8 cellular contexts compared by ENCODE assay signal in the genomic region with DNA sequence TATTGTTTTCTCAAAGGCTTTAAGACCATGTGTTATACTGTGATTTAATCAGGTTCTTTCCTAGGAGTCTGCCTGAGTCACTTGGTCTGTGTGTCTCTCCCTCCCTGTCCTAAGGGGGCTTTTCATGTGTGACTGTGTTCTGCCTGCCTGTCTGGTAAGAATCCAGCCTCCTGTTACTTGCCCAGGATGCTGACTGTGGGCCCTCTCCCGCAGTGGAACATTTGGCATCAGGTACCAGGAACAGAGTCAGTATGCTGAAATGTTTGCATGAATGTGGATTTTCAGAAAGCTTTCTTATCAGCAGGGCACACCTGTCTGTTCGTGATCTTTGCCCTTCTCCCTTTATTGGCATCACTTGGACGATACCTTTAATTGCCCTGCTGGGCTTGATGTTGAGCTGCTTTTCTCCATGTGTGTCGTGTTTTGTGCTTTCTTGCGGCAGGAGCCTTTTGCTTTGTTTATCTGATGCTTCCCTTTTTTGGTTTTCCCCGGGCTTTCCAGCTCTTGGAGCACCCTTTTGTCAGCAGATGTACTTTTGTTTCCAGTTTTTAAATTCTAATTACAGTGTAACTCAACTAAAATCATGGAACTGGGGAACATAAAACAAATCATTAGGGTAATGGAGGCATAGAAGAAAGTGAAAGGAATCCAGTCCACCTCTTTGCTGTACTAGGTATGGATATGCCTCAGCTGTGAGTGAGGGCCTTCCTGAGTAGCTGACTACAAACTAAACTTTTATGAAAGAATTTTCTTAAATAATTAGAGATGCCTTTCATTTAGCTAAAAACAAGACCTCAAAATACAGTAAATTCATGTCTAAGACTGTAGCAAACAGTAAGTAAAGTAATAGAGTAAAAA.
DNase-seq lines count a peak whose midpoint lies in the region; ATAC-seq lines count a peak whose summit lies in the region.

No MANE protein-coding gene starts in this region.

- H3K4me3 ChIP-seq in CD4-positive, CD25-positive, alpha-beta regulatory T cell (ENCODE audit: low read depth, low read length) = no peak overlapping the region
- H3K4me3 ChIP-seq in mucosa of stomach (ENCODE audit: low read length) = no peak overlapping the region

- H3K9me3 ChIP-seq in CD4-positive, CD25-positive, alpha-beta regulatory T cell (ENCODE audit: control insufficient read depth in 2 of 2, low read length in 2 of 2) = no peaks in the 10 kb centered on the region
- H3K9me3 ChIP-seq in mucosa of stomach (ENCODE audit: control insufficient read depth, low read length) = no peaks in the 10 kb centered on the region

- H3K27ac Mint-ChIP-seq in CD4-positive, CD25-positive, alpha-beta regulatory T cell = peak overlapping the region; percentile 16 to 89 (median 39)

- H3K27ac ChIP-seq in CD4-positive, CD25-positive, alpha-beta regulatory T cell (ENCODE audit: insufficient read depth, low read length, poor library complexity, severe bottlenecking) = no peak overlapping the region

- no peak overlapping the region for H3K4me3 Mint-ChIP-seq in CD4-positive, CD25-positive, alpha-beta regulatory T cell

- H3K4me1 Mint-ChIP-seq in CD4-positive, CD25-positive, alpha-beta regulatory T cell = peaks cover 5 to 28% (median 19%) of the 10 kb centered on the region in 4 donors

- H3K36me3 ChIP-seq in CD4-positive, CD25-positive, alpha-beta regulatory T cell (ENCODE audit: control insufficient read depth, insufficient read depth, low read length) = peaks cover 9% of the 10 kb centered on the region
- no peaks in the 10 kb centered on the region for H3K36me3 ChIP-seq in mucosa of stomach (ENCODE audit: control insufficient read depth, insufficient read depth, low read length)

- no peak for DNase-seq in CD4-positive, CD25-positive, alpha-beta regulatory T cell
- DNase-seq in NCI-H1694 (lab: John Stamatoyannopoulos, UW) = peak; percentile 86
- DNase-seq in cerebellum (ENCODE audit: low spot score) = peak; percentile 87
- DNase-seq in HuH-7 (ENCODE audit: low spot score) = no peak
- no peak for DNase-seq in NK-92 (lab: John Stamatoyannopoulos, UW; ENCODE audit: unreplicated experiment)
- DNase-seq in foreskin melanocyte = no peak

- peak overlapping the region; percentile 15 for H3K9ac ChIP-seq in mucosa of stomach (ENCODE audit: low read length)

- peaks cover 3% of the 10 kb centered on the region for H3K4me1 ChIP-seq in CD4-positive, CD25-positive, alpha-beta regulatory T cell (ENCODE audit: control insufficient read depth, insufficient read depth, low read length, poor library complexity, severe bottlenecking)
- peaks cover 17% of the 10 kb centered on the region for H3K4me1 ChIP-seq in mucosa of stomach (ENCODE audit: control insufficient read depth, insufficient read depth, low read length)

- peak in 1 of 2 donors; percentile 45 for ATAC-seq in CD4-positive, CD25-positive, alpha-beta regulatory T cell (ENCODE audit: low read depth in 2 of 2)
- no peak for ATAC-seq in HG03045 (IDR thresholded peaks at IDR 0.05; ENCODE audit: unreplicated experiment)

- H3K36me3 Mint-ChIP-seq in CD4-positive, CD25-positive, alpha-beta regulatory T cell = peaks cover 15% of the 10 kb centered on the region

- H3K27me3 ChIP-seq in CD4-positive, CD25-positive, alpha-beta regulatory T cell (ENCODE audit: control insufficient read depth, insufficient read depth, low read length) = no peaks in the 10 kb centered on the region
- H3K27me3 ChIP-seq in mucosa of stomach (ENCODE audit: control insufficient read depth, insufficient read depth, low read length) = no peaks in the 10 kb centered on the region

- H3K27me3 Mint-ChIP-seq in CD4-positive, CD25-positive, alpha-beta regulatory T cell = no peaks in the 10 kb centered on the region

- H3K9me3 Mint-ChIP-seq in CD4-positive, CD25-positive, alpha-beta regulatory T cell = no peaks in the 10 kb centered on the region

Comparison
In these comparisons a context has a peak if more than half of its experiments do, and no peak if none do; other contexts are left out.
1. DNase-seq: peak in NCI-H1694 (single experiment) and cerebellum (single experiment); none in CD4-positive, CD25-positive, alpha-beta regulatory T cell (0 of 3), HuH-7 (single experiment), NK-92 (single experiment) and foreskin melanocyte (single experiment).